Comparison of ENCODE assay signal across 18 cellular contexts in the genomic region with DNA sequence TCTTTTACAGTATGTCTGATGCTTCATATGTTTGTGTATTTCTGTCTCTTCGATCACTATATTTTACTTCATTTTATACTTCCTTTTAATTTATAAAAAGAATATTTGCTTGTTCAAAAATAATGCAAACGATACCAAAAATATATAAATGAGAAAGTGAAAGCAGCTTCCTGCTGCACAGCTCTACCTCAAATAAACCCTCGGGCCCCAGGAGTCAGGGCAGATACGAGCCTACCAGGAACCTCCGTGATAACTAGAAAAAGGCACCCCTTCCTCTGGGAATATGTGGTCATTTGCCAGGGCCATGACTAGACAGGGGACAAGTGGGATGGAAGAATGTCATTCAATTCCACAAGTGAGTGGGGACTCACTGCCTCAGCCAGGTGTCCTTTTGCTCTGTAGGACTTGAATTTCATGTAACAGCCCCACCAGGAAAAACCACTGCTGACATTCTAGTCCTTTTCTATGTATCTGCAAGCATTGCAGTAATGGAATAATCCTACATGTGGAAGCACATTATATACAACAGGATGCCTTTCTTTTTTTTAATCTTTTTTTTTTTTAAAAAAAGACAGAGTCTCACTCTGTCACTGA.
DNase-seq lines count a peak whose midpoint lies in the region; ATAC-seq and TF ChIP-seq lines count a peak whose summit lies in the region.
"Had no signal": no experiment of that assay in that cellular context is flagged by ENCODE, and none has a peak within 500 bp of the region (broad histone marks: within the 10 kb centered on the region; RNA-seq: fewer than 3 reads in every experiment).

No MANE protein-coding gene starts in this region.

- peaks cover 0 to 9% of the 10 kb centered on the region in 2 donors for H3K4me1 Mint-ChIP-seq in natural killer cell
- H3K4me1 Mint-ChIP-seq: activated CD8-positive, alpha-beta memory T cell treated with anti-CD3 and anti-CD28 coated beads, Interleukin-2, amount 10 ng/mL, durations not matched to agents 7 days and 5 days had no signal

- in situ Hi-C loops in G401 (cut with HindIII; ENCODE audit: low sequenced_read_pairs): no loop called here

- H3K27me3 Mint-ChIP-seq in natural killer cell (ENCODE audit: low read depth in 2 of 2): no peaks in the 10 kb centered on the region
- H3K27me3 Mint-ChIP-seq: activated CD8-positive, alpha-beta memory T cell treated with anti-CD3 and anti-CD28 coated beads, Interleukin-2, amount 10 ng/mL, durations not matched to agents 7 days and 5 days had no signal

- H3K36me3 Mint-ChIP-seq in natural killer cell: peaks cover 9% of the 10 kb centered on the region

- intact Hi-C loops in natural killer cell (cut with micrococcal nuclease): no loop called here

- no peaks in the 10 kb centered on the region for H3K9me3 Mint-ChIP-seq in natural killer cell

- TF ChIP-seq CTCF in GM10248 (IDR thresholded peaks at IDR 0.05; ENCODE audit: control extremely low read depth, extremely low read depth, low read depth, missing control alignments) (no peak), natural killer cell (IDR thresholded peaks at IDR 0.05) (no peak)

- DNase-seq in GM10248 (ENCODE audit: extremely low spot score) (peak; percentile 24), natural killer cell (no peak), globus pallidus (ENCODE audit: low spot score) (no peak), G401 (ENCODE audit: low spot score) (no peak)
- no peak for DNase-seq in activated T-cell treated with anti-CD3 and anti-CD28 coated beads, Interleukin-2, amount 50 U/mL, for 1 hour
- DNase-seq: activated CD8-positive, alpha-beta memory T cell treated with anti-CD3 and anti-CD28 coated beads, Interleukin-2, amount 10 ng/mL, durations not matched to agents 7 days and 5 days; activated naive CD4-positive, alpha-beta T cell treated with Interleukin-2 at 50 U/mL for 16 hours; body of pancreas; NCI-H187; NCI-H526; pancreas; substantia nigra; WERI-Rb-1 had no signal

- POLR2A ChIA-PET in GM10248 (lab: Yijun Ruan, JAX): no interaction called here

- H3K4me3 Mint-ChIP-seq in natural killer cell: no peak overlapping the region
- H3K4me3 Mint-ChIP-seq: activated CD8-positive, alpha-beta memory T cell treated with anti-CD3 and anti-CD28 coated beads, Interleukin-2, amount 10 ng/mL, durations not matched to agents 7 days and 5 days had no signal

- ATAC-seq in GM19328 (IDR thresholded peaks at IDR 0.05; ENCODE audit: unreplicated experiment) (peak; percentile 57), HG02852 (IDR thresholded peaks at IDR 0.05; ENCODE audit: unreplicated experiment) (peak; percentile 75), HG03571 (IDR thresholded peaks at IDR 0.05; ENCODE audit: unreplicated experiment) (peak; percentile 52), natural killer cell (no peak)
- ATAC-seq: activated CD8-positive, alpha-beta memory T cell treated with anti-CD3 and anti-CD28 coated beads, Interleukin-2, amount 10 ng/mL, durations not matched to agents 7 days and 5 days; body of pancreas; HCT116; Panc1; pancreas had no signal

- H3K27ac Mint-ChIP-seq in natural killer cell: no peak overlapping the region
- H3K27ac Mint-ChIP-seq: activated CD8-positive, alpha-beta memory T cell treated with anti-CD3 and anti-CD28 coated beads, Interleukin-2, amount 10 ng/mL, durations not matched to agents 7 days and 5 days had no signal

- CTCF ChIA-PET in GM10248 (lab: Yijun Ruan, JAX): interaction anchor here (1.3 kb wide), 1 partner anchor 15 kb away, joined by 3 read pairs; no protein-coding TSS in a partner anchor

Comparison
In these comparisons a context has a peak if more than half of its experiments do, and no peak if none do; other contexts are left out.
1. ATAC-seq: peak in GM19328 (single experiment), HG02852 (single experiment) and HG03571 (single experiment); none in natural killer cell (0 of 3).